Comparison of ENCODE assay signal across 1 cellular context in the genomic region with DNA sequence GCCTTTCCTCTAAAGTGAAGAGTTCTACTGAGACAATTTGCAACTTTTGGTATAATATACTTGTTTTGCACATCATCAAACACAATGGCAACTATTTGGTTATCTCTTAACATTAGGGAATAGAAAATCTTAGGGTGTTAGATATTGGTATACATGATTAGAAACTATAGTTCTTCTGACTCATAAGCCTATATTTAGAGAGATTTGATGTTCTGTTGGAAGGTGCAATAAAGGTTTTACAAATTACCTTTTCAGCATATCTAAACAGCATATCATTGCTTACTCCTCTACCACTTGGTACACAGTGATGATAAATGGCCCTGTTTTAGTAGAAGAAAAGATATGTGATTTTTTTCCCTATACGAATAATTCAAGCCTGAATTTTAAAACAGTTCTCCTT.
TF ChIP-seq lines count a peak whose summit lies in the region.

No MANE protein-coding gene starts in this region.

TF ChIP-seq in A549, 52 proteins besides CTCF, POLR2A, EP300 and RAD21 (continued from another document):
- no peak for TF ChIP-seq FOSL2 (IDR thresholded peaks at IDR 0.05)
- no peak for TF ChIP-seq FOSL2 (CRISPR knock-in tag; IDR thresholded peaks at IDR 0.05)
- TF ChIP-seq, protein P1, sequence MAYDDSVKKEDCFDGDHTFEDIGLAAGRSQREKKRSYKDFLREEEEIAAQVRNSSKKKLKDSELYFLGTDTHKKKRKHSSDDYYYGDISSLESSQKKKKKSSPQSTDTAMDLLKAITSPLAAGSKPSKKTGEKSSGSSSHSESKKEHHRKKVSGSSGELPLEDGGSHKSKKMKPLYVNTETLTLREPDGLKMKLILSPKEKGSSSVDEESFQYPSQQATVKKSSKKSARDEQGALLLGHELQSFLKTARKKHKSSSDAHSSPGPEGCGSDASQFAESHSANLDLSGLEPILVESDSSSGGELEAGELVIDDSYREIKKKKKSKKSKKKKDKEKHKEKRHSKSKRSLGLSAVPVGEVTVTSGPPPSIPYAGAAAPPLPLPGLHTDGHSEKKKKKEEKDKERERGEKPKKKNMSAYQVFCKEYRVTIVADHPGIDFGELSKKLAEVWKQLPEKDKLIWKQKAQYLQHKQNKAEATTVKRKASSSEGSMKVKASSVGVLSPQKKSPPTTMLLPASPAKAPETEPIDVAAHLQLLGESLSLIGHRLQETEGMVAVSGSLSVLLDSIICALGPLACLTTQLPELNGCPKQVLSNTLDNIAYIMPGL (CRISPR knock-in tag; IDR thresholded peaks at IDR 0.05; ENCODE audit: borderline replicate concordance): no peak
- TF ChIP-seq, protein P2, sequence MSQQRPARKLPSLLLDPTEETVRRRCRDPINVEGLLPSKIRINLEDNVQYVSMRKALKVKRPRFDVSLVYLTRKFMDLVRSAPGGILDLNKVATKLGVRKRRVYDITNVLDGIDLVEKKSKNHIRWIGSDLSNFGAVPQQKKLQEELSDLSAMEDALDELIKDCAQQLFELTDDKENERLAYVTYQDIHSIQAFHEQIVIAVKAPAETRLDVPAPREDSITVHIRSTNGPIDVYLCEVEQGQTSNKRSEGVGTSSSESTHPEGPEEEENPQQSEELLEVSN (IDR thresholded peaks at IDR 0.05; ENCODE audit: borderline replicate concordance, low read depth): no peak
- no peak for TF ChIP-seq NPAS2 (CRISPR knock-in tag; IDR thresholded peaks at IDR 0.05; ENCODE audit: borderline replicate concordance)
- TF ChIP-seq FOXS1 (CRISPR knock-in tag; IDR thresholded peaks at IDR 0.05): no peak
- TF ChIP-seq RCOR1 (IDR thresholded peaks at IDR 0.05; ENCODE audit: low read depth, low read length): no peak
- TF ChIP-seq HOXB13 (CRISPR knock-in tag; IDR thresholded peaks at IDR 0.05; ENCODE audit: low read depth): no peak
- TF ChIP-seq, protein P3, sequence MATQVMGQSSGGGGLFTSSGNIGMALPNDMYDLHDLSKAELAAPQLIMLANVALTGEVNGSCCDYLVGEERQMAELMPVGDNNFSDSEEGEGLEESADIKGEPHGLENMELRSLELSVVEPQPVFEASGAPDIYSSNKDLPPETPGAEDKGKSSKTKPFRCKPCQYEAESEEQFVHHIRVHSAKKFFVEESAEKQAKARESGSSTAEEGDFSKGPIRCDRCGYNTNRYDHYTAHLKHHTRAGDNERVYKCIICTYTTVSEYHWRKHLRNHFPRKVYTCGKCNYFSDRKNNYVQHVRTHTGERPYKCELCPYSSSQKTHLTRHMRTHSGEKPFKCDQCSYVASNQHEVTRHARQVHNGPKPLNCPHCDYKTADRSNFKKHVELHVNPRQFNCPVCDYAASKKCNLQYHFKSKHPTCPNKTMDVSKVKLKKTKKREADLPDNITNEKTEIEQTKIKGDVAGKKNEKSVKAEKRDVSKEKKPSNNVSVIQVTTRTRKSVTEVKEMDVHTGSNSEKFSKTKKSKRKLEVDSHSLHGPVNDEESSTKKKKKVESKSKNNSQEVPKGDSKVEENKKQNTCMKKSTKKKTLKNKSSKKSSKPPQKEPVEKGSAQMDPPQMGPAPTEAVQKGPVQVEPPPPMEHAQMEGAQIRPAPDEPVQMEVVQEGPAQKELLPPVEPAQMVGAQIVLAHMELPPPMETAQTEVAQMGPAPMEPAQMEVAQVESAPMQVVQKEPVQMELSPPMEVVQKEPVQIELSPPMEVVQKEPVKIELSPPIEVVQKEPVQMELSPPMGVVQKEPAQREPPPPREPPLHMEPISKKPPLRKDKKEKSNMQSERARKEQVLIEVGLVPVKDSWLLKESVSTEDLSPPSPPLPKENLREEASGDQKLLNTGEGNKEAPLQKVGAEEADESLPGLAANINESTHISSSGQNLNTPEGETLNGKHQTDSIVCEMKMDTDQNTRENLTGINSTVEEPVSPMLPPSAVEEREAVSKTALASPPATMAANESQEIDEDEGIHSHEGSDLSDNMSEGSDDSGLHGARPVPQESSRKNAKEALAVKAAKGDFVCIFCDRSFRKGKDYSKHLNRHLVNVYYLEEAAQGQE (IDR thresholded peaks at IDR 0.05): no peak
- TF ChIP-seq SMC3 (IDR thresholded peaks at IDR 0.05): no peak
- no peak for TF ChIP-seq ZFP36 (IDR thresholded peaks at IDR 0.05; ENCODE audit: borderline replicate concordance, partially characterized antibody)
- TF ChIP-seq SREBF2 (IDR thresholded peaks at IDR 0.05): no peak
- no peak for TF ChIP-seq JUNB (IDR thresholded peaks at IDR 0.05)
